Comparison of ENCODE assay signal across 10 cellular contexts in the genomic region with DNA sequence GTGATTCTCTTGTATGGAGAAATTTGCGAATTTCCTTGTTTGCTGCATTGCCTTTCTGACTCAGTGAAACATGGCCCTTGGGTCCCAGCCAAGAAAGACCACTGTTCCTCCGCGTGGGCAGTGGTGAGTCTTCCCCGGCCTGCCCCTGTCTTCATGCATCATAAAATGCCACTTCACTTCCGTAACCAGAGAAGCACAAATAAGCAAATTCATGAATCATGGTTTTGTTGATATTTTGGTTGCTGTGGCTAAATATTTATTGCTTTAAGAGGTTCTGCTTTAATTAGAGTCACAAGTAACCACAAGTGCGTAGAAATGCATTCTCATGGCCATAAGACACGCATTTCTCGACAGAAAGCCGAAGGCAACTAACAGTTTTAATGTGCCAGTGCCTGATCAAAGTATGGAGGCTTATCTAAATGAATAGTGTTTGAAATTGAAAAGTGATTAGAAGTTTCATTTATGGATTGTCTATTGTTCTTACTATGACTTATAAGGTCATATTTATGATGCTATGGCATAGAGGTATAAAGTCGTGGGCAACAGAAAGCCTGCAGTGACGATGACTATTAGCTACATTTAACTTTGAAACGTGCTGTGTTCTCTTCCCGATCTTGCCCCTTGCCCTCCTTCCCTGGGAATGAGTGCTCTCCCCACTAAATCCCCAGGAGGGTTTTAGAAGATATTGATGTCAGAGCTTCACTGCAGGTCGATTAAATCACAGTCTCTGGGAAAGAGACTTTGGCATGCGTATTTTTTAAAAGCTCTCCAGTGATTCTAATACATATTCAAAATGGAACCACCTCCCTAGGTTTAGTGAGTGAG.
DNase-seq lines count a peak whose midpoint lies in the region; ATAC-seq and TF ChIP-seq lines count a peak whose summit lies in the region.
"Had no signal": no experiment of that assay in that cellular context is flagged by ENCODE, and none has a peak within 500 bp of the region (broad histone marks: within the 10 kb centered on the region; RNA-seq: fewer than 3 reads in every experiment).

No MANE protein-coding gene starts in this region.

- no peaks in the 10 kb centered on the region for H3K9me3 ChIP-seq in lung (ENCODE audit: control insufficient read depth in 2 of 2, insufficient read depth in 1 of 2, low read length in 1 of 2)

- H3K4me1 ChIP-seq in lung (ENCODE audit: control insufficient read depth in 2 of 2, insufficient read depth in 2 of 2, low read length in 2 of 2), result peaks cover 12 to 20% of the 10 kb centered on the region in 2 donors

- H3K27ac ChIP-seq in lung (ENCODE audit: low read depth in 1 of 2, low read length in 1 of 2), result no peak overlapping the region

- DNase-seq in AG08396 (ENCODE audit: low spot score) (peak; percentile 77), GM04504 (ENCODE audit: low read depth) (peak; percentile 96), amniotic epithelial cell (ENCODE audit: low read depth) (peak; percentile 99), lung (ENCODE audit: low spot score) (peak; percentile 51), DMS114 treated with DMSO at 0.1 percent for 48 hours (lab: John Stamatoyannopoulos, UW; ENCODE audit: unreplicated experiment) (no peak), NCI-H2171 treated with DMSO at 0.1 percent for 48 hours (lab: John Stamatoyannopoulos, UW) (no peak)
- DNase-seq: amygdala, SHP77 treated with DMSO at 0.1 percent for 48 hours had no signal

- H3K36me3 ChIP-seq in lung (ENCODE audit: control insufficient read depth in 2 of 2, insufficient read depth in 2 of 2, low read length in 2 of 2), result no peaks in the 10 kb centered on the region

- 78 to 90% methylated on average over 15 of the region's 15 CpGs for whole genome bisulfite sequencing in lung, 2 donors

- no peak overlapping the region for H3K4me3 ChIP-seq in lung

- H3K27me3 ChIP-seq in lung (ENCODE audit: control insufficient read depth, insufficient read depth), result no peaks in the 10 kb centered on the region

- ATAC-seq in lung (ENCODE audit: insufficient read depth, low FRiP score) (no peak), HG02884 (IDR thresholded peaks at IDR 0.05; ENCODE audit: unreplicated experiment) (no peak), esophagus mucosa (no peak)

- no peak for TF ChIP-seq CTCF in lung (IDR thresholded peaks at IDR 0.05; ENCODE audit: control extremely low read depth, extremely low read depth)

Comparison
In these comparisons a context has a peak if more than half of its experiments do, and no peak if none do; other contexts are left out.
1. DNase-seq: peak in AG08396 (single experiment), GM04504 (single experiment), amniotic epithelial cell (single experiment) and lung (single experiment); none in DMS114 treated with DMSO at 0.1 percent for 48 hours (single experiment) and NCI-H2171 treated with DMSO at 0.1 percent for 48 hours (single experiment).